9 cellular contexts compared by ENCODE assay signal in genomic region chr1:23561813-23562100, GRCh38. TPM values are rescaled to one million over a fixed set of nuclear protein-coding genes. Genes with fewer than 3 reads are reported as not detected.
DNase-seq lines count a peak whose midpoint lies in the region; ATAC-seq and TF ChIP-seq lines count a peak whose summit lies in the region.
"Had no signal": no experiment of that assay in that cellular context is flagged by ENCODE, and none has a peak within 500 bp of the region (broad histone marks: within the 10 kb centered on the region; RNA-seq: fewer than 3 reads in every experiment).

No MANE protein-coding gene starts in this region.

- no peaks in the 10 kb centered on the region for H3K27me3 Mint-ChIP-seq in naive B cell
- H3K27me3 Mint-ChIP-seq in activated CD4-positive, alpha-beta memory T cell treated with anti-CD3 and anti-CD28 coated beads, Interleukin-2, amount 10 ng/mL, durations not matched to agents 7 days and 5 days, result peaks cover 61% of the 10 kb centered on the region

- H3K9me3 ChIP-seq in heart right ventricle (no peaks in the 10 kb centered on the region), colonic mucosa (no peaks in the 10 kb centered on the region), uterus (no peaks in the 10 kb centered on the region)

- H3K36me3 Mint-ChIP-seq in naive B cell, result peaks cover 5 to 8% of the 10 kb centered on the region in 2 donors
- H3K36me3 Mint-ChIP-seq in activated CD4-positive, alpha-beta memory T cell treated with anti-CD3 and anti-CD28 coated beads, Interleukin-2, amount 10 ng/mL, durations not matched to agents 7 days and 5 days (ENCODE audit: low read depth), result peaks cover 6% of the 10 kb centered on the region

- CTCF ChIA-PET in activated CD4-positive, alpha-beta memory T cell treated with anti-CD3 and anti-CD28 coated beads, Interleukin-2, amount 10 ng/mL, durations not matched to agents 7 days and 5 days (lab: Charles Lee), result interaction anchor here (0.6 kb wide), 1 partner anchor 25 kb away, joined by 4 read pairs; no protein-coding TSS in a partner anchor

- no peaks in the 10 kb centered on the region for H3K9me3 Mint-ChIP-seq in naive B cell
- H3K9me3 Mint-ChIP-seq in activated CD4-positive, alpha-beta memory T cell treated with anti-CD3 and anti-CD28 coated beads, Interleukin-2, amount 10 ng/mL, durations not matched to agents 7 days and 5 days, result no peaks in the 10 kb centered on the region
- H3K9me3 Mint-ChIP-seq: activated T-helper 2 cell treated with anti-CD3 and anti-CD28 coated beads, Interferon-gamma antibody, Interleukin-2, Interleukin-4, amounts not matched to agents 10 μg/mL and 5 μg/mL and 100 μg/mL, durations not matched to agents 14 hours and 24 hours and 36 hours had no signal

- 16 to 33% methylated on average over 2 of the region's 2 CpGs for WGBS in heart right ventricle, 2 donors

- TF ChIP-seq CTCF in heart right ventricle (IDR thresholded peaks at IDR 0.05) (no peak), colonic mucosa (IDR thresholded peaks at IDR 0.05) (no peak), uterus (IDR thresholded peaks at IDR 0.05) (no peak)

- peaks cover 0 to 19% (median 6%) of the 10 kb centered on the region in 9 donors for H3K36me3 ChIP-seq in heart right ventricle
- H3K36me3 ChIP-seq in colonic mucosa, result no peaks in the 10 kb centered on the region
- H3K36me3 ChIP-seq in uterus, result no peaks in the 10 kb centered on the region

- H3K4me1 Mint-ChIP-seq in naive B cell, result peaks cover 61 to 73% (median 68%) of the 10 kb centered on the region in 3 donors
- H3K4me1 Mint-ChIP-seq in activated CD4-positive, alpha-beta memory T cell treated with anti-CD3 and anti-CD28 coated beads, Interleukin-2, amount 10 ng/mL, durations not matched to agents 7 days and 5 days, result peaks cover 40% of the 10 kb centered on the region

- peaks cover 4 to 64% (median 48%) of the 10 kb centered on the region in 9 donors for H3K4me1 ChIP-seq in heart right ventricle
- H3K4me1 ChIP-seq in colonic mucosa, result peaks cover 23% of the 10 kb centered on the region
- no peaks in the 10 kb centered on the region for H3K4me1 ChIP-seq in uterus

- POLR2A ChIA-PET in activated CD4-positive, alpha-beta memory T cell treated with anti-CD3 and anti-CD28 coated beads, Interleukin-2, amount 10 ng/mL, durations not matched to agents 7 days and 5 days (lab: Charles Lee), result no interaction called here

- H3K27me3 ChIP-seq in heart right ventricle, result peaks cover 0 to 22% (median 0%) of the 10 kb centered on the region in 7 donors
- no peaks in the 10 kb centered on the region for H3K27me3 ChIP-seq in colonic mucosa
- no peaks in the 10 kb centered on the region for H3K27me3 ChIP-seq in uterus

- H3K4me3 Mint-ChIP-seq in naive B cell, result peak overlapping the region in 6 of 8 donors; percentile 88 to 100 (median 90)
- H3K4me3 Mint-ChIP-seq in activated CD4-positive, alpha-beta memory T cell treated with anti-CD3 and anti-CD28 coated beads, Interleukin-2, amount 10 ng/mL, durations not matched to agents 7 days and 5 days, result no peak overlapping the region

- H3K27ac ChIP-seq in heart right ventricle (peak overlapping the region; percentile 90 to 99 (median 95)), colonic mucosa (peak overlapping the region; percentile 83), uterus (peak overlapping the region; percentile 82 to 90)

- TF ChIP-seq POLR2A in uterus (IDR thresholded peaks at IDR 0.05), result no peak

- peak overlapping the region in 1 of 2 donors; percentile 100 for H3K9ac ChIP-seq in colonic mucosa (ENCODE audit: low read depth in 2 of 2, low read length in 2 of 2)

- H3K4me3 ChIP-seq in heart right ventricle, result peak overlapping the region in 8 of 10 donors; percentile 1 to 97 (median 78)
- H3K4me3 ChIP-seq in colonic mucosa, result no peak overlapping the region
- no peak overlapping the region for H3K4me3 ChIP-seq in uterus

- DNase-seq in heart right ventricle (no peak), Right ventricle myocardium inferior (ENCODE audit: missing footprints) (no peak), colonic mucosa (no peak), naive B cell (no peak), uterus (no peak), AG08396 (ENCODE audit: low spot score) (no peak)
- no peak for DNase-seq in activated CD4-positive, alpha-beta memory T cell treated with anti-CD3 and anti-CD28 coated beads, Interleukin-2, amount 10 ng/mL, durations not matched to agents 7 days and 5 days

- ATAC-seq in heart right ventricle (no peak), Right ventricle myocardium inferior (no peak), naive B cell (ENCODE audit: low read depth in 2 of 2) (no peak), HG03469 (IDR thresholded peaks at IDR 0.05; ENCODE audit: unreplicated experiment) (no peak)

- peak overlapping the region in 3 of 6 donors; percentile 73 to 97 (median 96) for H3K27ac Mint-ChIP-seq in naive B cell
- no peak overlapping the region for H3K27ac Mint-ChIP-seq in activated CD4-positive, alpha-beta memory T cell treated with anti-CD3 and anti-CD28 coated beads, Interleukin-2, amount 10 ng/mL, durations not matched to agents 7 days and 5 days
- H3K27ac Mint-ChIP-seq: activated T-helper 2 cell treated with anti-CD3 and anti-CD28 coated beads, Interferon-gamma antibody, Interleukin-2, Interleukin-4, amounts not matched to agents 10 μg/mL and 5 μg/mL and 100 μg/mL, durations not matched to agents 14 hours and 24 hours and 36 hours had no signal

- intact Hi-C loops in heart right ventricle (cut with DNase I) (no loop called here), Right ventricle myocardium inferior (cut with DNase I) (no loop called here), colonic mucosa (cut with DNase I) (no loop called here), uterus (cut with DNase I; ENCODE audit: low total_unique reads) (no loop called here)

RNA-seq across cellular contexts. Expression of gene ID3, which starts 2.5 kb away (rescaled TPM):
- total RNA-seq in heart right ventricle, result 100 to 1,000 TPM in 3 of 10 donors, 10 to 100 TPM in 7; 44.7 to 148 (median 83.4) TPM
- polyA plus RNA-seq in heart right ventricle, result 100 to 1,000 TPM in 1 of 2 donors, 10 to 100 TPM in 1; 73.6 to 217 TPM
- 90.3 TPM for total RNA-seq in Right ventricle myocardium inferior
- 100 to 1,000 TPM; 106 to 221 TPM for total RNA-seq in colonic mucosa
- polyA plus RNA-seq in naive B cell (ENCODE audit: low read depth in 6 of 6), result 10 to 100 TPM; 23.9 to 52.0 (median 31.2) TPM
- 100 to 1,000 TPM in 3 of 4 donors, 10 to 100 TPM in 1; 38.4 to 652 (median 260) TPM for total RNA-seq in uterus
- total RNA-seq in activated CD4-positive, alpha-beta memory T cell treated with anti-CD3 and anti-CD28 coated beads, Interleukin-2, amount 10 ng/mL, durations not matched to agents 7 days and 5 days, result 10 to 100 TPM; 14.7 to 14.8 TPM

RNA-seq across cellular contexts. Expression of gene E2F2, which starts 30.7 kb away (rescaled TPM):
- 1 to 10 TPM in 1 of 10 donors, under 1 TPM in 8, not detected in 1; 0.04 to 2.3 (median 0.17) TPM for total RNA-seq in heart right ventricle
- polyA plus RNA-seq in heart right ventricle, result under 1 TPM in 1 of 2 donors, not detected in 1; 0.06 TPM
- total RNA-seq in Right ventricle myocardium inferior, result 0.76 TPM
- 10 to 100 TPM in 1 of 2 donors, 1 to 10 TPM in 1; 8.2 to 32.9 TPM for total RNA-seq in colonic mucosa
- 1 to 10 TPM in 2 of 6 donors, under 1 TPM in 4; 0.06 to 1.7 (median 0.46) TPM for polyA plus RNA-seq in naive B cell (ENCODE audit: low read depth in 6 of 6)
- total RNA-seq in uterus, result 1 to 10 TPM in 1 of 4 donors, under 1 TPM in 1, not detected in 2; 0.12 to 4.4 TPM
- 10 to 100 TPM; 93.4 to 98.9 TPM for total RNA-seq in activated CD4-positive, alpha-beta memory T cell treated with anti-CD3 and anti-CD28 coated beads, Interleukin-2, amount 10 ng/mL, durations not matched to agents 7 days and 5 days

Comparison
In these comparisons a context has a peak if more than half of its experiments do, and no peak if none do; other contexts are left out.
1. H3K4me3 ChIP-seq: peak in heart right ventricle (8 of 10); none in colonic mucosa (single experiment) and uterus (0 of 2).
2. Peak in every context shown above with its lines, with median percentiles within 50 percentile points of each other: H3K27ac ChIP-seq.